8 cellular contexts compared by ENCODE assay signal in the genomic region with DNA sequence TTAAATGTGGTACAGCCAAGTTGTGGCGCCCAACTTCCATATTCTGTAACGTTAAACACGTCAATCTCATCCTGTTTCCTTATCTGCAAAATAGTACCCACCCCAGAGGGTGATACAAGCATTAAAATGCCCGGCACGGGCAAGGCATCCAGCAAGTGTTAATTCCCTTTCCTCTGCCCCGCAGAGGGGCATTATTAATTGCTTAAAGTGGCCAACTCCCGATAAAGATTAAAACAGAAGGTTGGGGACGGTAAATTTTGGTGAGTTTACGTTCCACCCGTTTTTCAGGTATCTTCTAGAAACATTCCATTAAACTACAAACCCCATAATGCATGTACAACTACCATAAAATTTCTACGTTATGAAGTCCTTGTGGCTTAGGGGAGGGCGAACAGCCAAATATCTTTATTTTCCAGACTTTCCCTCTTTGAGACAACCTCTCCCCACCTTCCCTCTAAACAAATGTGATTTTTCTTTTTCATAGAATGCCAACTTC. TPM values are rescaled to one million over a fixed set of nuclear protein-coding genes. Genes with fewer than 3 reads are reported as not detected.
DNase-seq lines count a peak whose midpoint lies in the region; ATAC-seq and FAIRE-seq lines count a peak whose summit lies in the region.

No MANE protein-coding gene starts in this region.

- H3K4me1 ChIP-seq in effector memory CD4-positive, alpha-beta T cell (ENCODE audit: control insufficient read depth, insufficient read depth, low read length, poor library complexity, severe bottlenecking): peaks cover 5% of the 10 kb centered on the region
- peaks cover 2 to 4% of the 10 kb centered on the region in 2 donors for H3K4me1 ChIP-seq in naive thymus-derived CD4-positive, alpha-beta T cell (ENCODE audit: control insufficient read depth in 2 of 2, insufficient read depth in 2 of 2, low read length in 2 of 2)

- CTCF ChIA-PET in T-cell (lab: Charles Lee): interaction anchor here (0.9 to 1.4 kb wide), 6 partner anchors 23 to 357 kb away, joined by 3 to 5 read pairs (median 3); no protein-coding TSS in a partner anchor
- CTCF ChIA-PET in naive thymus-derived CD4-positive, alpha-beta T cell (lab: Charles Lee): no interaction called here

- no peaks in the 10 kb centered on the region for H3K27me3 ChIP-seq in effector memory CD4-positive, alpha-beta T cell (replicated peaks; ENCODE audit: control insufficient read depth, insufficient read depth, low read length, poor library complexity, severe bottlenecking)
- H3K27me3 ChIP-seq in naive thymus-derived CD4-positive, alpha-beta T cell (ENCODE audit: control insufficient read depth in 2 of 2, insufficient read depth in 2 of 2, low read length in 2 of 2): no peaks in the 10 kb centered on the region

- peaks cover 29 to 39% (median 30%) of the 10 kb centered on the region in 3 donors for H3K4me1 Mint-ChIP-seq in T-cell
- peaks cover 19 to 30% (median 21%) of the 10 kb centered on the region in 7 donors for H3K4me1 Mint-ChIP-seq in naive thymus-derived CD4-positive, alpha-beta T cell

- H3K4me3 ChIP-seq in effector memory CD4-positive, alpha-beta T cell (ENCODE audit: insufficient read depth, low read depth, low read length, poor library complexity, severe bottlenecking): peak overlapping the region; percentile 93
- peak overlapping the region; percentile 95 for H3K4me3 ChIP-seq in naive thymus-derived CD4-positive, alpha-beta T cell (ENCODE audit: low read length)

- peak overlapping the region; percentile 98 to 99 for H3K27ac Mint-ChIP-seq in T-cell
- H3K27ac Mint-ChIP-seq in naive thymus-derived CD4-positive, alpha-beta T cell: peak overlapping the region; percentile 92 to 100 (median 98)

- H3K9me3 ChIP-seq in effector memory CD4-positive, alpha-beta T cell (ENCODE audit: control insufficient read depth, low read length): no peaks in the 10 kb centered on the region
- no peaks in the 10 kb centered on the region for H3K9me3 ChIP-seq in naive thymus-derived CD4-positive, alpha-beta T cell (ENCODE audit: control insufficient read depth in 2 of 3, low read length in 3 of 3)

- in situ Hi-C loops in ACHN (cut with HindIII; ENCODE audit: low pct_ligation_motif_present, low pct_unique_long_range_greater_than_20kb, low sequenced_read_pairs): no loop called here

- peak overlapping the region; percentile 89 to 100 (median 97) for H3K4me3 Mint-ChIP-seq in T-cell
- peak overlapping the region; percentile 89 to 100 (median 97) for H3K4me3 Mint-ChIP-seq in naive thymus-derived CD4-positive, alpha-beta T cell

- no peaks in the 10 kb centered on the region for H3K27me3 Mint-ChIP-seq in T-cell
- H3K27me3 Mint-ChIP-seq in naive thymus-derived CD4-positive, alpha-beta T cell: no peaks in the 10 kb centered on the region

- FAIRE-seq in GM19239 (lab: Jason Lieb, UNC): peak; percentile 45

- H3K27ac ChIP-seq in effector memory CD4-positive, alpha-beta T cell (ENCODE audit: insufficient read depth, low read length, poor library complexity, severe bottlenecking): peak overlapping the region; percentile 100
- H3K27ac ChIP-seq in naive thymus-derived CD4-positive, alpha-beta T cell (ENCODE audit: low read depth, low read length): peak overlapping the region; percentile 99

- no peaks in the 10 kb centered on the region for H3K36me3 ChIP-seq in effector memory CD4-positive, alpha-beta T cell (ENCODE audit: control insufficient read depth, insufficient read depth, low read length)
- H3K36me3 ChIP-seq in naive thymus-derived CD4-positive, alpha-beta T cell (ENCODE audit: control insufficient read depth in 2 of 3, insufficient read depth in 3 of 3, low read length in 3 of 3): peaks cover 0 to 9% (median 0%) of the 10 kb centered on the region in 3 experiments

- intact Hi-C loops in naive thymus-derived CD4-positive, alpha-beta T cell (cut with micrococcal nuclease): loop anchor here (2.0 to 10.0 kb wide), 11 partner anchors 34 to 1954 kb away; a partner anchor contains a TSS

- H3K36me3 Mint-ChIP-seq in T-cell: peaks cover 16% of the 10 kb centered on the region
- peaks cover 0 to 18% (median 13%) of the 10 kb centered on the region in 5 donors for H3K36me3 Mint-ChIP-seq in naive thymus-derived CD4-positive, alpha-beta T cell

- peak; percentile 12 for DNase-seq in ACHN
- DNase-seq in GM19239 (ENCODE audit: insufficient read length, low spot score): no peak
- peak in 19 of 34 experiments; percentile 10 to 56 (median 23) for DNase-seq in T-cell
- DNase-seq in effector memory CD4-positive, alpha-beta T cell: peak in 1 of 3 donors; percentile 16
- DNase-seq in naive thymus-derived CD4-positive, alpha-beta T cell: peak in 7 of 9 donors; percentile 38 to 53 (median 52)
- DNase-seq in NCI-H187 (lab: John Stamatoyannopoulos, UW): no peak
- DNase-seq in GM19240 (ENCODE audit: insufficient read length, low spot score): no peak

- H3K9me3 Mint-ChIP-seq in T-cell: no peaks in the 10 kb centered on the region
- H3K9me3 Mint-ChIP-seq in naive thymus-derived CD4-positive, alpha-beta T cell: no peaks in the 10 kb centered on the region

- ATAC-seq in T-cell (replicated peaks in 1 of 4): no peak
- ATAC-seq in naive thymus-derived CD4-positive, alpha-beta T cell: no peak
- no peak for ATAC-seq in HG02870 (IDR thresholded peaks at IDR 0.05; ENCODE audit: unreplicated experiment)

- POLR2A ChIA-PET in T-cell (lab: Charles Lee): interaction anchor here in 1 of 2 donors (1.1 kb wide), 1 partner anchor 15 kb away, joined by 4 read pairs; no protein-coding TSS in a partner anchor
- POLR2A ChIA-PET in naive thymus-derived CD4-positive, alpha-beta T cell (lab: Charles Lee): interaction anchor here (1.3 kb wide), 1 partner anchor 221 kb away, joined by 6 read pairs; no protein-coding TSS in a partner anchor

RNA-seq across cellular contexts. Expression of a gene that starts 1.3 kb away (rescaled TPM):
- 100 to 1,000 TPM in 4 of 5 donors, 10 to 100 TPM in 1; 97.1 to 125 (median 101) TPM for total RNA-seq in T-cell
- total RNA-seq in naive thymus-derived CD4-positive, alpha-beta T cell: 100 to 1,000 TPM in 4 of 5 experiments, 10 to 100 TPM in 1; 99.2 to 149 (median 116) TPM
- 100 to 1,000 TPM in 1 of 2 donors, 10 to 100 TPM in 1; 97.1 to 112 TPM for polyA plus RNA-seq in naive thymus-derived CD4-positive, alpha-beta T cell

Comparison
In these comparisons a context has a peak if more than half of its experiments do, and no peak if none do; other contexts are left out.
1. DNase-seq: peak in ACHN (single experiment), T-cell (19 of 34) and naive thymus-derived CD4-positive, alpha-beta T cell (7 of 9); none in GM19239 (single experiment), NCI-H187 (0 of 2) and GM19240 (single experiment).